Comparison of ENCODE assay signal across 17 cellular contexts in the genomic region with DNA sequence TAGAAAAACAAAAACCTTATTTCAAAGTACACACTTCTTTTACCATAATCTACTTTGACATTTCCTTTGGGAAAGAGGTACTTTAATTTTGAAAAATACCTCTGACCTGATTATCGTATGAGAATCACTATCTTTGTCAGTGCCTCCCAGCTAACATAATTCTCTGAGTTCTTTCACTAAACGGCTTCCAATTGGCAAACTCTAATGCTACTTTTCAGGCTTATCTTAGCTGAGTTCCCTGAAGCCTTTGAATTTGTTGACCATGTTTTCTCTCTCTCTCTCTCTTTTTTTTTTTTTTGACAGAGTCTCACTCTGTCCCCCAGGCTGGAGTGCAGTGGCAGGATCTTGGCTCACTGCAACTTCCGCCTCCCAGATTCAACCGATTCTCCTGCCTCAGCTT.
DNase-seq lines count a peak whose midpoint lies in the region; ATAC-seq and TF ChIP-seq lines count a peak whose summit lies in the region.
"Had no signal": no experiment of that assay in that cellular context is flagged by ENCODE, and none has a peak within 500 bp of the region (broad histone marks: within the 10 kb centered on the region; RNA-seq: fewer than 3 reads in every experiment).

No MANE protein-coding gene starts in this region.

- H3K4me1 Mint-ChIP-seq in endodermal cell (peaks cover 41% of the 10 kb centered on the region), neural progenitor cell (peaks cover 16% of the 10 kb centered on the region)
- H3K4me1 Mint-ChIP-seq: CD4-positive, CD25-positive, alpha-beta regulatory T cell had no signal

- H3K9me3 Mint-ChIP-seq in endodermal cell (no peaks in the 10 kb centered on the region), neural progenitor cell (no peaks in the 10 kb centered on the region)
- H3K9me3 Mint-ChIP-seq: CD8-positive, alpha-beta T cell; H9 had no signal

- H3K27me3 Mint-ChIP-seq in endodermal cell (ENCODE audit: insufficient read depth): peaks cover 25% of the 10 kb centered on the region
- H3K27me3 Mint-ChIP-seq in neural progenitor cell (ENCODE audit: insufficient read depth, low read depth): no peaks in the 10 kb centered on the region
- H3K27me3 Mint-ChIP-seq: CD4-positive, CD25-positive, alpha-beta regulatory T cell had no signal

- H3K4me2 ChIP-seq in SK-N-SH: no peak overlapping the region
- H3K4me2 ChIP-seq in neural progenitor cell: peak overlapping the region; percentile 55
- H3K4me2 ChIP-seq: BLaER1 had no signal

- H3K4me3 Mint-ChIP-seq in endodermal cell: peak overlapping the region; percentile 36
- H3K4me3 Mint-ChIP-seq in neural progenitor cell: no peak overlapping the region
- H3K4me3 Mint-ChIP-seq: CD4-positive, CD25-positive, alpha-beta regulatory T cell; CD8-positive, alpha-beta T cell; H9 had no signal

- H3K27ac Mint-ChIP-seq in endodermal cell: no peak overlapping the region
- no peak overlapping the region for H3K27ac Mint-ChIP-seq in neural progenitor cell
- H3K27ac Mint-ChIP-seq: CD4-positive, CD25-positive, alpha-beta regulatory T cell; CD8-positive, alpha-beta T cell had no signal

- H3K36me3 Mint-ChIP-seq in endodermal cell (ENCODE audit: low read depth): no peaks in the 10 kb centered on the region
- H3K36me3 Mint-ChIP-seq in neural progenitor cell: no peaks in the 10 kb centered on the region
- H3K36me3 Mint-ChIP-seq: CD4-positive, CD25-positive, alpha-beta regulatory T cell; CD8-positive, alpha-beta T cell had no signal

- H3K9me2 ChIP-seq in SK-N-SH: no peaks in the 10 kb centered on the region

- CTCF ChIA-PET in SK-N-SH (lab: Yijun Ruan, JAX): interaction anchor here (0.9 to 6.7 kb wide), 4 partner anchors 30 to 375 kb away, joined by 3 to 37 read pairs (median 3); no protein-coding TSS in a partner anchor

- H3K4me3 ChIP-seq in SK-N-SH (ENCODE audit: low read depth in 2 of 2, low read length in 1 of 2) (peak overlapping the region in 1 of 2 experiments; percentile 26; a peak in 1 of 4 replicates), endodermal cell (ENCODE audit: low read length) (no peak overlapping the region), neural progenitor cell (no peak overlapping the region), thyroid gland (replicated peaks in 1 of 3) (no peak overlapping the region), colonic mucosa (no peak overlapping the region)
- H3K4me3 ChIP-seq: BLaER1, GM23248 had no signal

- POLR2A ChIA-PET in SK-N-SH (lab: Yijun Ruan, JAX): interaction anchor here (0.7 kb wide), 1 partner anchor 81 kb away, joined by 3 read pairs; no protein-coding TSS in a partner anchor

- TF ChIP-seq POLR2A in thyroid gland (IDR thresholded peaks at IDR 0.05): no peak

- no peak for ATAC-seq in left ventricle myocardium superior
- ATAC-seq: CD8-positive, alpha-beta T cell; HCT116 had no signal

- H3K36me3 ChIP-seq in SK-N-SH (replicated peaks in 1 of 2; ENCODE audit: control insufficient read depth in 1 of 2, insufficient read depth in 2 of 2, low read length in 1 of 2): no peaks in the 10 kb centered on the region
- no peaks in the 10 kb centered on the region for H3K36me3 ChIP-seq in endodermal cell (ENCODE audit: control insufficient read depth, insufficient read depth, low read length)
- no peaks in the 10 kb centered on the region for H3K36me3 ChIP-seq in neural progenitor cell
- H3K36me3 ChIP-seq in thyroid gland: no peaks in the 10 kb centered on the region
- H3K36me3 ChIP-seq in colonic mucosa: no peaks in the 10 kb centered on the region
- H3K36me3 ChIP-seq: BLaER1 had no signal

- DNase-seq in SK-N-SH (peak; percentile 15), endodermal cell (no peak), neural progenitor cell (ENCODE audit: low spot score) (no peak), thyroid gland (peak; percentile 29 to 49), colonic mucosa (no peak), left ventricle myocardium superior (no peak), mesenteric fat pad (ENCODE audit: low spot score) (no peak), HK-2 (ENCODE audit: unreplicated experiment) (no peak)
- DNase-seq: CD4-positive, CD25-positive, alpha-beta regulatory T cell; CD8-positive, alpha-beta T cell; DMS53; DND-41; GM23248; H9 had no signal

- 0 out of 2 replicates have a peak, but pooled peaks have one; percentile 15 for TF ChIP-seq RAD21 in SK-N-SH (IDR thresholded peaks at IDR 0.05; ENCODE audit: low read length)

- no peak for TF ChIP-seq CTCF in SK-N-SH (IDR thresholded peaks at IDR 0.05)
- TF ChIP-seq CTCF in endodermal cell (conservative IDR thresholded peaks at IDR 0.05): no peak
- TF ChIP-seq CTCF in neural progenitor cell (IDR thresholded peaks at IDR 0.05): no peak
- no peak for TF ChIP-seq CTCF in thyroid gland (IDR thresholded peaks at IDR 0.05)
- TF ChIP-seq CTCF in colonic mucosa (IDR thresholded peaks at IDR 0.05): no peak

- H3K4me1 ChIP-seq in SK-N-SH (ENCODE audit: control insufficient read depth in 1 of 2, insufficient read depth in 2 of 2, low read depth in 1 of 2, low read length in 1 of 2) (no peaks in the 10 kb centered on the region; a peak in 1 of 4 replicates), endodermal cell (ENCODE audit: control insufficient read depth, insufficient read depth, low read length) (no peaks in the 10 kb centered on the region), neural progenitor cell (peaks cover 50% of the 10 kb centered on the region), thyroid gland (peaks cover 0 to 6% of the 10 kb centered on the region in 2 donors), colonic mucosa (no peaks in the 10 kb centered on the region)
- H3K4me1 ChIP-seq: BLaER1 had no signal

- peak overlapping the region in 1 of 2 experiments; percentile 74; a peak in 2 of 4 replicates for H3K27ac ChIP-seq in SK-N-SH (ENCODE audit: low read depth in 2 of 2, low read length in 1 of 2)
- no peak overlapping the region for H3K27ac ChIP-seq in endodermal cell (ENCODE audit: low read depth, low read length)
- H3K27ac ChIP-seq in neural progenitor cell: peak overlapping the region; percentile 69
- H3K27ac ChIP-seq in thyroid gland: peak overlapping the region in 1 of 3 donors; percentile 40
- H3K27ac ChIP-seq in colonic mucosa: no peak overlapping the region
- H3K27ac ChIP-seq: BLaER1, C4-2B, GM23248 had no signal

- TF ChIP-seq EP300 in SK-N-SH (IDR thresholded peaks at IDR 0.05; ENCODE audit: borderline replicate concordance in 1 of 2, low read depth in 1 of 2, low read length in 1 of 2): peak in 1 of 2 experiments; percentile 30; a peak in 1 of 4 replicates

- H3F3A ChIP-seq in SK-N-SH (replicated peaks; ENCODE audit: insufficient read depth) (no peaks in the 10 kb centered on the region), neural progenitor cell (ENCODE audit: low read depth) (peaks cover 13% of the 10 kb centered on the region)

- no peak overlapping the region for H2AFZ ChIP-seq in SK-N-SH (ENCODE audit: low read depth)
- H2AFZ ChIP-seq in neural progenitor cell (replicated peaks): no peak overlapping the region
- H2AFZ ChIP-seq: GM23248 had no signal

- WGBS in SK-N-SH (ENCODE audit: low lambda C conversion rate): 40% methylated on average over 4 of the region's 4 CpGs
- 88 to 90% methylated on average over 4 of the region's 4 CpGs for WGBS in endodermal cell (ENCODE audit: insufficient coverage in 1 of 2, insufficient read length in 1 of 2), 2 experiments
- 41 to 43% methylated on average over 4 of the region's 4 CpGs for WGBS in thyroid gland, 2 donors

- no peaks in the 10 kb centered on the region for H3K9me3 ChIP-seq in SK-N-SH
- H3K9me3 ChIP-seq in endodermal cell (ENCODE audit: control insufficient read depth, low read length): no peaks in the 10 kb centered on the region
- H3K9me3 ChIP-seq in neural progenitor cell (ENCODE audit: low read depth): no peaks in the 10 kb centered on the region
- H3K9me3 ChIP-seq in thyroid gland: no peaks in the 10 kb centered on the region
- H3K9me3 ChIP-seq in colonic mucosa: no peaks in the 10 kb centered on the region
- H3K9me3 ChIP-seq: BLaER1 had no signal

- intact Hi-C loops in thyroid gland (cut with DNase I): no loop called here
- intact Hi-C loops in colonic mucosa (cut with DNase I): no loop called here
- intact Hi-C loops in left ventricle myocardium superior (cut with micrococcal nuclease): no loop called here

- H4K20me1 ChIP-seq in SK-N-SH (ENCODE audit: insufficient read depth): no peaks in the 10 kb centered on the region
- H4K20me1 ChIP-seq in neural progenitor cell (ENCODE audit: low read depth): no peaks in the 10 kb centered on the region
- H4K20me1 ChIP-seq: BLaER1 had no signal

- H3K79me2 ChIP-seq in SK-N-SH (ENCODE audit: insufficient read depth) (no peaks in the 10 kb centered on the region), neural progenitor cell (ENCODE audit: low read depth) (no peaks in the 10 kb centered on the region)

- H3K9ac ChIP-seq in SK-N-SH (no peak overlapping the region), endodermal cell (ENCODE audit: extremely low read depth, low read length, poor library complexity, severe bottlenecking) (no peak overlapping the region), neural progenitor cell (no peak overlapping the region), colonic mucosa (ENCODE audit: low read depth in 2 of 2, low read length in 2 of 2) (no peak overlapping the region)
- H3K9ac ChIP-seq: BLaER1, GM23248 had no signal

- H3K27me3 ChIP-seq in SK-N-SH (ENCODE audit: insufficient read depth) (no peaks in the 10 kb centered on the region), endodermal cell (ENCODE audit: control insufficient read depth, insufficient read depth, low read length, poor library complexity, severe bottlenecking) (peaks cover 63% of the 10 kb centered on the region), neural progenitor cell (no peaks in the 10 kb centered on the region), thyroid gland (no peaks in the 10 kb centered on the region), colonic mucosa (no peaks in the 10 kb centered on the region)
- H3K27me3 ChIP-seq: BLaER1 had no signal

TF ChIP-seq in SK-N-SH, 30 proteins besides CTCF, POLR2A, EP300 and RAD21:
- peak; percentile 61 for TF ChIP-seq GATA2 (CRISPR knock-in tag; IDR thresholded peaks at IDR 0.05)
- no peak for TF ChIP-seq FOXJ3 (CRISPR knock-in tag; IDR thresholded peaks at IDR 0.05)
- TF ChIP-seq RCOR1 (IDR thresholded peaks at IDR 0.05; ENCODE audit: low read length): peak; percentile 56; the same call in 1 of the 2 replicates
- TF ChIP-seq GABPA (IDR thresholded peaks at IDR 0.05; ENCODE audit: low read depth): no peak

Comparison
In these comparisons a context has a peak if more than half of its experiments do, and no peak if none do; other contexts are left out.
1. DNase-seq: peak in SK-N-SH (single experiment) and thyroid gland (2 of 2); none in endodermal cell (single experiment), neural progenitor cell (single experiment), colonic mucosa (single experiment), left ventricle myocardium superior (single experiment), mesenteric fat pad (single experiment) and HK-2 (single experiment).